Comparison of ENCODE assay signal across 18 cellular contexts in genomic region chr4:146335763-146336412, GRCh38.
DNase-seq lines count a peak whose midpoint lies in the region; ATAC-seq and TF ChIP-seq lines count a peak whose summit lies in the region.
"Had no signal": no experiment of that assay in that cellular context is flagged by ENCODE, and none has a peak within 500 bp of the region (broad histone marks: within the 10 kb centered on the region; RNA-seq: fewer than 3 reads in every experiment).

No MANE protein-coding gene starts in this region.

- no peaks in the 10 kb centered on the region for H3K9me3 Mint-ChIP-seq in activated T-cell treated with anti-CD3 and anti-CD28 coated beads, Interleukin-2, amount 50 U/mL, for 24 hours
- H3K9me3 Mint-ChIP-seq: activated CD8-positive, alpha-beta T cell treated with anti-CD3 and anti-CD28 coated beads for 36 hours; activated naive CD8-positive, alpha-beta T cell treated with anti-CD3 and anti-CD28 coated beads for 36 hours had no signal

- H3K4me3 ChIP-seq in adipocyte (ENCODE audit: low read length) = no peak overlapping the region
- H3K4me3 ChIP-seq: esophagus muscularis mucosa had no signal

- H3K9me3 ChIP-seq in adipocyte (ENCODE audit: control insufficient read depth, low read length) = no peaks in the 10 kb centered on the region
- H3K9me3 ChIP-seq in T-helper 17 cell (ENCODE audit: control insufficient read depth, low read length, poor library complexity, severe bottlenecking) = no peaks in the 10 kb centered on the region
- H3K9me3 ChIP-seq: esophagus muscularis mucosa had no signal

- H3K9ac ChIP-seq in adipocyte (ENCODE audit: low read length) = no peak overlapping the region
- H3K9ac ChIP-seq: parathyroid adenoma had no signal

- peak; percentile 17 for DNase-seq in H4 (ENCODE audit: low spot score)
- DNase-seq in adipocyte (ENCODE audit: low read depth) = peak; percentile 68
- no peak for DNase-seq in left colon
- no peak for DNase-seq in activated T-cell treated with anti-CD3 and anti-CD28 coated beads, Interleukin-2, amount 50 U/mL, for 24 hours
- no peak for DNase-seq in T-helper 17 cell
- no peak for DNase-seq in activated CD4-positive, alpha-beta T cell treated with anti-CD3 and anti-CD28 coated beads, Interleukin-2, amount 50 U/mL, for 48 hours
- DNase-seq: activated CD8-positive, alpha-beta T cell treated with anti-CD3 and anti-CD28 coated beads for 36 hours; activated naive CD8-positive, alpha-beta T cell treated with anti-CD3 and anti-CD28 coated beads for 36 hours; head of caudate nucleus; Kasumi-1; NCI-H1694 treated with DMSO at 0.1 percent for 48 hours; SHP77 treated with DMSO at 0.1 percent for 48 hours; stimulated activated CD4-positive, alpha-beta T cell treated with anti-CD3 and anti-CD28 coated beads, Interleukin-4, amount 100 ng/mL, for 1 hour had no signal

- no peak for TF ChIP-seq CTCF in C4-2B (conservative IDR thresholded peaks at IDR 0.05)

- no peaks in the 10 kb centered on the region for H3K27me3 ChIP-seq in adipocyte (replicated peaks; ENCODE audit: control insufficient read depth, insufficient read depth, low read length)
- H3K27me3 ChIP-seq: brain microvascular endothelial cell, esophagus muscularis mucosa had no signal

- H3K4me1 Mint-ChIP-seq in activated T-cell treated with anti-CD3 and anti-CD28 coated beads, Interleukin-2, amount 50 U/mL, for 24 hours (ENCODE audit: low read depth) = peaks cover 5% of the 10 kb centered on the region
- H3K4me1 Mint-ChIP-seq in T-helper 17 cell = peaks cover 15% of the 10 kb centered on the region
- H3K4me1 Mint-ChIP-seq: activated naive CD8-positive, alpha-beta T cell treated with anti-CD3 and anti-CD28 coated beads for 36 hours had no signal

- no peaks in the 10 kb centered on the region for H3K36me3 Mint-ChIP-seq in activated T-cell treated with anti-CD3 and anti-CD28 coated beads, Interleukin-2, amount 50 U/mL, for 24 hours (ENCODE audit: low read depth)
- no peaks in the 10 kb centered on the region for H3K36me3 Mint-ChIP-seq in T-helper 17 cell (ENCODE audit: low read depth)
- H3K36me3 Mint-ChIP-seq: activated naive CD8-positive, alpha-beta T cell treated with anti-CD3 and anti-CD28 coated beads for 36 hours had no signal

- no peak overlapping the region for H3K4me3 Mint-ChIP-seq in activated T-cell treated with anti-CD3 and anti-CD28 coated beads, Interleukin-2, amount 50 U/mL, for 24 hours
- no peak overlapping the region for H3K4me3 Mint-ChIP-seq in T-helper 17 cell
- H3K4me3 Mint-ChIP-seq: activated CD8-positive, alpha-beta T cell treated with anti-CD3 and anti-CD28 coated beads for 36 hours; activated naive CD8-positive, alpha-beta T cell treated with anti-CD3 and anti-CD28 coated beads for 36 hours had no signal

- no peaks in the 10 kb centered on the region for H3K36me3 ChIP-seq in adipocyte (ENCODE audit: control insufficient read depth, insufficient read depth, low read length, severe bottlenecking)
- H3K36me3 ChIP-seq: brain microvascular endothelial cell, esophagus muscularis mucosa had no signal

- peaks cover 34% of the 10 kb centered on the region for H3K4me1 ChIP-seq in adipocyte (ENCODE audit: control insufficient read depth, insufficient read depth, low read length)

- no peaks in the 10 kb centered on the region for H3K27me3 Mint-ChIP-seq in activated T-cell treated with anti-CD3 and anti-CD28 coated beads, Interleukin-2, amount 50 U/mL, for 24 hours
- H3K27me3 Mint-ChIP-seq in T-helper 17 cell = no peaks in the 10 kb centered on the region
- H3K27me3 Mint-ChIP-seq: activated CD8-positive, alpha-beta T cell treated with anti-CD3 and anti-CD28 coated beads for 36 hours; activated naive CD8-positive, alpha-beta T cell treated with anti-CD3 and anti-CD28 coated beads for 36 hours had no signal

- H3K27ac Mint-ChIP-seq in activated T-cell treated with anti-CD3 and anti-CD28 coated beads, Interleukin-2, amount 50 U/mL, for 24 hours = no peak overlapping the region
- H3K27ac Mint-ChIP-seq in T-helper 17 cell = no peak overlapping the region
- H3K27ac Mint-ChIP-seq: activated CD8-positive, alpha-beta T cell treated with anti-CD3 and anti-CD28 coated beads for 36 hours; activated naive CD8-positive, alpha-beta T cell treated with anti-CD3 and anti-CD28 coated beads for 36 hours had no signal

- peak overlapping the region; percentile 63; the same call in 1 of the 2 replicates for H3K27ac ChIP-seq in C4-2B
- H3K27ac ChIP-seq: brain microvascular endothelial cell, esophagus muscularis mucosa, parathyroid adenoma had no signal

- intact Hi-C loops in left colon (cut with DNase I, micrococcal nuclease) = no loop called here

- ATAC-seq in left colon (peak; percentile 52), HG03432 (IDR thresholded peaks at IDR 0.05; ENCODE audit: unreplicated experiment) (no peak), T-helper 17 cell (no peak)
- ATAC-seq: activated CD8-positive, alpha-beta T cell treated with anti-CD3 and anti-CD28 coated beads for 36 hours had no signal

Comparison
In these comparisons a context has a peak if more than half of its experiments do, and no peak if none do; other contexts are left out.
1. DNase-seq: peak in H4 (single experiment) and adipocyte (single experiment); none in left colon (0 of 2), activated T-cell treated with anti-CD3 and anti-CD28 coated beads, Interleukin-2, amount 50 U/mL, for 24 hours (single experiment), T-helper 17 cell (0 of 3) and activated CD4-positive, alpha-beta T cell treated with anti-CD3 and anti-CD28 coated beads, Interleukin-2, amount 50 U/mL, for 48 hours (0 of 2).